8 cellular contexts compared by ENCODE assay signal in genomic region chr3:84958495-84959469, GRCh38. TPM values are rescaled to one million over a fixed set of nuclear protein-coding genes. Genes with fewer than 3 reads are reported as not detected.
A peak's percentile ranks its signal among the peaks of the same experiment; 100 is the strongest.
DNase-seq lines count a peak whose midpoint lies in the region; ATAC-seq and TF ChIP-seq lines count a peak whose summit lies in the region.

CADM2 (plus strand) TSS chr3:84958989.

- H3K4me1 Mint-ChIP-seq in mesothelial cell of epicardium = peaks cover 23% of the 10 kb centered on the region

- H3K27ac Mint-ChIP-seq in mesothelial cell of epicardium = peak within 1 kb of the TSS; percentile 57

- peak; percentile 30 for TF ChIP-seq CTCF in BJ (IDR thresholded peaks at IDR 0.05; ENCODE audit: insufficient read depth, low read depth, low read length)
- TF ChIP-seq CTCF in mesothelial cell of epicardium (IDR thresholded peaks at IDR 0.05; ENCODE audit: unreplicated experiment) = no peak

- H3K9me3 Mint-ChIP-seq in mesothelial cell of epicardium = no peaks in the 10 kb centered on the region

- H3K36me3 ChIP-seq in BJ (ENCODE audit: control insufficient read depth, insufficient read depth, low read length) = no peaks in the 10 kb centered on the region

- ATAC-seq in GM19351 (IDR thresholded peaks at IDR 0.05; ENCODE audit: unreplicated experiment) = peak; percentile 84
- ATAC-seq in HG03460 (IDR thresholded peaks at IDR 0.05; ENCODE audit: unreplicated experiment) = peak; percentile 95

- peak within 1 kb of the TSS; percentile 55 for H3K4me3 ChIP-seq in BJ (ENCODE audit: low read depth, low read length)

- H3K27me3 Mint-ChIP-seq in mesothelial cell of epicardium (ENCODE audit: low read depth) = peaks cover 83% of the 10 kb centered on the region

- no peaks in the 10 kb centered on the region for H3K36me3 Mint-ChIP-seq in mesothelial cell of epicardium

- peak within 1 kb of the TSS; percentile 78 for H3K4me3 Mint-ChIP-seq in mesothelial cell of epicardium

- peaks cover 8% of the 10 kb centered on the region; the same call in 1 of the 2 replicates for H3K27me3 ChIP-seq in BJ (ENCODE audit: control insufficient read depth, insufficient read depth, low read length)

- POLR2A ChIA-PET in BJ (lab: Charles Lee) = no interaction called here

- no peak within 1 kb of the TSS for H3K27ac ChIP-seq in epithelial cell of prostate

- CTCF ChIA-PET in BJ (lab: Yijun Ruan, JAX) = no interaction called here

- DNase-seq in BJ (ENCODE audit: low read depth) (peak; percentile 8), NCI-H82 (lab: John Stamatoyannopoulos, UW) (peak; percentile 89), epithelial cell of prostate (ENCODE audit: low read depth, low spot score) (peak; percentile 33), mesothelial cell of epicardium (ENCODE audit: low spot score in 2 of 2, unreplicated experiment in 2 of 2) (peak; percentile 79 to 89)
- peak; percentile 56 for DNase-seq in activated T-cell treated with anti-CD3 and anti-CD28 coated beads, Interleukin-2, amount 50 U/mL, for 1 hour
- peak; percentile 20 for DNase-seq in stimulated activated CD8-positive, alpha-beta memory T cell treated with anti-CD3 and anti-CD28 coated beads, Interleukin-15, amount 100 ng/mL, for 1 hour (ENCODE audit: low read depth)

RNA-seq across cellular contexts. Expression of gene CADM2, which starts in this region (rescaled TPM):
- not detected in 2 replicates for polyA plus RNA-seq in BJ (2011; rRNA removed)
- polyA minus RNA-seq in BJ (2011; rRNA and poly(A)+ RNA removed) = not detected in 2 replicates
- 2.6 to 3.3 TPM (median 3.1 TPM) in 3 replicates for total RNA-seq in mesothelial cell of epicardium

Comparison
In these comparisons a context has a peak if more than half of its experiments do, and no peak if none do; other contexts are left out.
1. Peak in DNase-seq and H3K4me3 ChIP-seq in BJ; RNA of the gene not detected or under 1 TPM.
2. DNase-seq: peak in every context shown above with its lines; median percentile 89 in NCI-H82; 84 in mesothelial cell of epicardium; 56 in activated T-cell treated with anti-CD3 and anti-CD28 coated beads, Interleukin-2, amount 50 U/mL, for 1 hour; 33 in epithelial cell of prostate; 20 in stimulated activated CD8-positive, alpha-beta memory T cell treated with anti-CD3 and anti-CD28 coated beads, Interleukin-15, amount 100 ng/mL, for 1 hour; 8 in BJ.